1 cellular context compared by ENCODE assay signal in the genomic region with DNA sequence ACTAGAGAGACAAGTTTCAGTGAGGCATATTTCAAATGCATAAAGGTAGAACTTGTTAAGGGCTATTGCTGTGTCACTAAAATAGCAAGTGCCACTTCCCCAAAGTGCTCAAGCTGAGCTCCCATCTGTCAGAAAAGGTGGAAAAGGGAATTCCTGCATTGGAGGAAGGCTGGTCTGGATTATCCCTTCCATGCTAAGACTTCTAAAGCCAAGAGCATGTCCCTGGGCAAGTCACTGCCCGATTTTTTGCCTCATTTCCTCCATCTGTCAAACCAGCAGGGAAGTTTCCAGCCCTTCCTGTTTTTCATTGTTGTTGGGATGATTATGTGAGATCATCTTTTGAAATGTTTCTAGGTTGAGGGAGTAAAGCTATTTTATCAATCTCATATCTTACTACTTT.
TF ChIP-seq lines count a peak whose summit lies in the region.

No MANE protein-coding gene starts in this region.

TF ChIP-seq in IMR-90, 13 proteins besides CTCF, POLR2A, EP300 and RAD21:
- TF ChIP-seq FOS (IDR thresholded peaks at IDR 0.05; ENCODE audit: low read depth, low read length): no peak
- no peak for TF ChIP-seq CHD1 (IDR thresholded peaks at IDR 0.05; ENCODE audit: low read depth, low read length)
- no peak for TF ChIP-seq SMC3 (IDR thresholded peaks at IDR 0.05; ENCODE audit: low read depth, low read length)
- no peak for TF ChIP-seq BHLHE40 (IDR thresholded peaks at IDR 0.05; ENCODE audit: low read depth, low read length)
- TF ChIP-seq, protein P1, sequence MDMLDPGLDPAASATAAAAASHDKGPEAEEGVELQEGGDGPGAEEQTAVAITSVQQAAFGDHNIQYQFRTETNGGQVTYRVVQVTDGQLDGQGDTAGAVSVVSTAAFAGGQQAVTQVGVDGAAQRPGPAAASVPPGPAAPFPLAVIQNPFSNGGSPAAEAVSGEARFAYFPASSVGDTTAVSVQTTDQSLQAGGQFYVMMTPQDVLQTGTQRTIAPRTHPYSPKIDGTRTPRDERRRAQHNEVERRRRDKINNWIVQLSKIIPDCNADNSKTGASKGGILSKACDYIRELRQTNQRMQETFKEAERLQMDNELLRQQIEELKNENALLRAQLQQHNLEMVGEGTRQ (IDR thresholded peaks at IDR 0.05; ENCODE audit: low read depth, low read length): no peak
- TF ChIP-seq, protein P2, sequence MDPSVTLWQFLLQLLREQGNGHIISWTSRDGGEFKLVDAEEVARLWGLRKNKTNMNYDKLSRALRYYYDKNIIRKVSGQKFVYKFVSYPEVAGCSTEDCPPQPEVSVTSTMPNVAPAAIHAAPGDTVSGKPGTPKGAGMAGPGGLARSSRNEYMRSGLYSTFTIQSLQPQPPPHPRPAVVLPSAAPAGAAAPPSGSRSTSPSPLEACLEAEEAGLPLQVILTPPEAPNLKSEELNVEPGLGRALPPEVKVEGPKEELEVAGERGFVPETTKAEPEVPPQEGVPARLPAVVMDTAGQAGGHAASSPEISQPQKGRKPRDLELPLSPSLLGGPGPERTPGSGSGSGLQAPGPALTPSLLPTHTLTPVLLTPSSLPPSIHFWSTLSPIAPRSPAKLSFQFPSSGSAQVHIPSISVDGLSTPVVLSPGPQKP (IDR thresholded peaks at IDR 0.05; ENCODE audit: borderline replicate concordance, low read depth, low read length): no peak
- TF ChIP-seq RFX5 (IDR thresholded peaks at IDR 0.05; ENCODE audit: low read depth, low read length): no peak
- TF ChIP-seq MAZ (IDR thresholded peaks at IDR 0.05; ENCODE audit: borderline replicate concordance, low read depth, low read length): no peak
- no peak for TF ChIP-seq CEBPB (IDR thresholded peaks at IDR 0.05; ENCODE audit: low read depth, low read length)
- no peak for TF ChIP-seq MXI1 (IDR thresholded peaks at IDR 0.05; ENCODE audit: borderline replicate concordance, low read depth, low read length)
- no peak for TF ChIP-seq MAFK (IDR thresholded peaks at IDR 0.05; ENCODE audit: low read depth, low read length)
- no peak for TF ChIP-seq NFE2L2 (IDR thresholded peaks at IDR 0.05; ENCODE audit: low read depth, low read length)
- TF ChIP-seq RCOR1 (IDR thresholded peaks at IDR 0.05; ENCODE audit: insufficient replicate concordance, low read length): no peak
